21 cellular contexts compared by ENCODE assay signal in the genomic region with DNA sequence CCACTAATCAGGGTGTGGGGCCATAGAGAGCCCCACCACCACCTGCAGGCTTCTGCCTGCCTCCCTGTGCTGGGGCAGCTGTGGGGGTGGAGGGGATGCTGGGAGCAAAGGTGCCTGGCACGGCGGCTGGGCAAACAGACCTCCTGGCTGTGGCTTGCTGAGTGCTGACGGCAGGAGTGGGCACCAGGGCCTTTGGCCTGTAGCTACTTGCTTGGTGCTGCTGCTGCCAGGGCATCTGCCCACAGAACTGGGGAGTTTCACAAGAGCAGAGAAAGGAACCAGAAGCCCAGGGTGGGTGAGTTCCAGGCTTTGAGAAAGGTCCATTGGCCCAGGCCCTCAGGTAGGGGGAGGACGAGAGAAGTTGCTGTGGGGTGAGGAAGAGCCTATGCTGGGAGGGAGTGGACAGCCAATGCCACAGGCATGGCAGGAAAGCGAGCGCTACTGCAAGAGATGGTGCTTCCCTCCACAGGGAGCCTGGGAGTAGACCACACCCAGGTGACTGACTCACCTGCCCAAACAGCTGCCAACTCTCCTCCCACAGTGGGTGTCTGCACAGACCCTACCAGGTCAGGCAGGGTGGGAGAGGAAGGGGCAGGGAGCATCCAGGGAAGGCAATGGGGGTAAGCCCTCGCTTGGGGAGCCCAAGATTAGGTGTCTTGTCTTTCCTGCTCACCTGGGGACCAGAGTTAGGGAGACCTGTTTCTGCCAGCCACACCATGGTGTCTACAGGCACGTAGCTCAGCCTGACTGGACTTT. TPM values are rescaled to one million over a fixed set of nuclear protein-coding genes. Genes with fewer than 3 reads are reported as not detected.
DNase-seq lines count a peak whose midpoint lies in the region; ATAC-seq, FAIRE-seq and TF ChIP-seq lines count a peak whose summit lies in the region.
"Had no signal": no experiment of that assay in that cellular context is flagged by ENCODE, and none has a peak within 500 bp of the region (broad histone marks: within the 10 kb centered on the region; RNA-seq: fewer than 3 reads in every experiment).

No MANE protein-coding gene starts in this region.

- H3K9me3 ChIP-seq in small intestine (ENCODE audit: control insufficient read depth, low read depth) (no peaks in the 10 kb centered on the region), ascending aorta (no peaks in the 10 kb centered on the region)
- H3K9me3 ChIP-seq: prostate gland had no signal

- H3K27me3 ChIP-seq in small intestine (ENCODE audit: control insufficient read depth in 2 of 2, insufficient read depth in 2 of 2, low read length in 2 of 2) (no peaks in the 10 kb centered on the region), ascending aorta (no peaks in the 10 kb centered on the region)

- no peaks in the 10 kb centered on the region for H3K9me3 Mint-ChIP-seq in activated CD8-positive, alpha-beta T cell treated with anti-CD3 and anti-CD28 coated beads for 36 hours
- H3K9me3 Mint-ChIP-seq in activated CD8-positive, alpha-beta T cell treated with anti-CD3 and anti-CD28 coated beads, Interleukin-2, amount 10 ng/mL, durations not matched to agents 7 days and 5 days (ENCODE audit: insufficient read depth) = no peaks in the 10 kb centered on the region
- H3K9me3 Mint-ChIP-seq in progenitor cell of endocrine pancreas (ENCODE audit: low read depth) = no peaks in the 10 kb centered on the region
- H3K9me3 Mint-ChIP-seq: CD8-positive, alpha-beta memory T cell; naive B cell had no signal

- FAIRE-seq in small intestine (lab: Jason Lieb, UNC) = no peak

- H3K36me3 Mint-ChIP-seq in activated CD8-positive, alpha-beta T cell treated with anti-CD3 and anti-CD28 coated beads for 36 hours (ENCODE audit: low read depth) = peaks cover 71% of the 10 kb centered on the region
- peaks cover 13% of the 10 kb centered on the region for H3K36me3 Mint-ChIP-seq in activated CD8-positive, alpha-beta T cell treated with anti-CD3 and anti-CD28 coated beads, Interleukin-2, amount 10 ng/mL, durations not matched to agents 7 days and 5 days (ENCODE audit: low read depth)
- no peaks in the 10 kb centered on the region for H3K36me3 Mint-ChIP-seq in progenitor cell of endocrine pancreas (ENCODE audit: insufficient read depth)
- H3K36me3 Mint-ChIP-seq: CD8-positive, alpha-beta memory T cell; naive B cell had no signal

- H3K4me3 ChIP-seq in epithelial cell of esophagus (ENCODE audit: low read length) (no peak overlapping the region), small intestine (ENCODE audit: low read depth in 1 of 2, low read length in 2 of 2) (no peak overlapping the region), ascending aorta (no peak overlapping the region)
- H3K4me3 ChIP-seq: prostate gland had no signal

- DNase-seq in activated CD8-positive, alpha-beta T cell treated with anti-CD3 and anti-CD28 coated beads for 36 hours = no peak
- DNase-seq in activated CD8-positive, alpha-beta T cell treated with anti-CD3 and anti-CD28 coated beads, Interleukin-2, amount 10 ng/mL, durations not matched to agents 7 days and 5 days = no peak
- DNase-seq in RWPE1 (ENCODE audit: low spot score) (peak; percentile 78), epithelial cell of esophagus (ENCODE audit: low read depth) (peak; percentile 82), small intestine (peak; percentile 64), ascending aorta (ENCODE audit: low spot score in 2 of 2) (no peak), UCSD-AML1 (lab: John Stamatoyannopoulos, UW; ENCODE audit: unreplicated experiment) (no peak), progenitor cell of endocrine pancreas (ENCODE audit: low spot score, unreplicated experiment) (no peak)
- DNase-seq: activated CD8-positive, alpha-beta memory T cell treated with anti-CD3 and anti-CD28 coated beads, Interleukin-2, amount 50 U/mL, for 48 hours; amniotic stem cell; CD8-positive, alpha-beta memory T cell; cerebellar nuclear complex; EL; foreskin fibroblast; KG1; naive B cell; NCI-H1092 treated with DMSO at 0.1 percent for 48 hours; NCI-H2171 treated with DMSO at 0.1 percent for 48 hours; NK-92 treated with Interleukin-12 subunit alpha and Interleukin-12 subunit beta, amount 100 ng/mL, for 24 hours had no signal

- intact Hi-C loops in activated CD8-positive, alpha-beta T cell treated with anti-CD3 and anti-CD28 coated beads for 36 hours (cut with micrococcal nuclease) = no loop called here
- intact Hi-C loops in ascending aorta (cut with DNase I) = no loop called here

- H3K4me3 Mint-ChIP-seq in activated CD8-positive, alpha-beta T cell treated with anti-CD3 and anti-CD28 coated beads for 36 hours = no peak overlapping the region
- no peak overlapping the region for H3K4me3 Mint-ChIP-seq in activated CD8-positive, alpha-beta T cell treated with anti-CD3 and anti-CD28 coated beads, Interleukin-2, amount 10 ng/mL, durations not matched to agents 7 days and 5 days
- no peak overlapping the region for H3K4me3 Mint-ChIP-seq in progenitor cell of endocrine pancreas (ENCODE audit: low read depth)
- H3K4me3 Mint-ChIP-seq: CD8-positive, alpha-beta memory T cell; naive B cell had no signal

- no peak for ATAC-seq in activated CD8-positive, alpha-beta T cell treated with anti-CD3 and anti-CD28 coated beads for 36 hours
- no peak for ATAC-seq in activated CD8-positive, alpha-beta T cell treated with anti-CD3 and anti-CD28 coated beads, Interleukin-2, amount 10 ng/mL, durations not matched to agents 7 days and 5 days
- ATAC-seq: Right ventricle myocardium inferior had no signal

- H3K27ac ChIP-seq in RWPE1 (peak overlapping the region; percentile 91), small intestine (ENCODE audit: low read depth in 1 of 2, low read length in 1 of 2) (peak overlapping the region; percentile 5 to 19), ascending aorta (no peak overlapping the region)
- H3K27ac ChIP-seq: prostate gland had no signal

- peaks cover 50% of the 10 kb centered on the region for H3K4me1 Mint-ChIP-seq in activated CD8-positive, alpha-beta T cell treated with anti-CD3 and anti-CD28 coated beads for 36 hours (ENCODE audit: low read depth)
- H3K4me1 Mint-ChIP-seq in activated CD8-positive, alpha-beta T cell treated with anti-CD3 and anti-CD28 coated beads, Interleukin-2, amount 10 ng/mL, durations not matched to agents 7 days and 5 days (ENCODE audit: low read depth) = peaks cover 22% of the 10 kb centered on the region
- no peaks in the 10 kb centered on the region for H3K4me1 Mint-ChIP-seq in progenitor cell of endocrine pancreas (ENCODE audit: low read depth)
- H3K4me1 Mint-ChIP-seq: naive B cell had no signal

- peak overlapping the region; percentile 98 for H3K27ac Mint-ChIP-seq in activated CD8-positive, alpha-beta T cell treated with anti-CD3 and anti-CD28 coated beads for 36 hours
- H3K27ac Mint-ChIP-seq in activated CD8-positive, alpha-beta T cell treated with anti-CD3 and anti-CD28 coated beads, Interleukin-2, amount 10 ng/mL, durations not matched to agents 7 days and 5 days = no peak overlapping the region
- H3K27ac Mint-ChIP-seq in progenitor cell of endocrine pancreas = no peak overlapping the region

- CTCF ChIA-PET in activated CD8-positive, alpha-beta T cell treated with anti-CD3 and anti-CD28 coated beads for 36 hours (lab: Charles Lee) = interaction anchor here (1.0 to 2.1 kb wide), 2 partner anchors 20 to 105 kb away, joined by 3 to 5 read pairs; a partner anchor contains a TSS
- CTCF ChIA-PET in activated CD8-positive, alpha-beta T cell treated with anti-CD3 and anti-CD28 coated beads, Interleukin-2, amount 10 ng/mL, durations not matched to agents 7 days and 5 days (lab: Charles Lee) = interaction anchor here (1.2 kb wide), 2 partner anchors 12 to 111 kb away, joined by 3 read pairs; no protein-coding TSS in a partner anchor
- CTCF ChIA-PET in RWPE1 (lab: Yijun Ruan, JAX) = interaction anchor here (0.6 to 1.3 kb wide), 4 partner anchors 12 to 644 kb away, joined by 3 read pairs; no protein-coding TSS in a partner anchor

- peaks cover 0 to 9% of the 10 kb centered on the region in 2 donors for H3K4me1 ChIP-seq in small intestine (ENCODE audit: control insufficient read depth in 2 of 2, insufficient read depth in 1 of 2, low read depth in 1 of 2, low read length in 1 of 2)
- no peaks in the 10 kb centered on the region for H3K4me1 ChIP-seq in ascending aorta
- H3K4me1 ChIP-seq: prostate gland had no signal

- 37 to 77% (median 67%) methylated on average over 8 of the region's 8 CpGs for WGBS in small intestine, 3 donors

- POLR2A ChIA-PET in activated CD8-positive, alpha-beta T cell treated with anti-CD3 and anti-CD28 coated beads for 36 hours (lab: Charles Lee) = interaction anchor here (1.0 to 1.8 kb wide), 4 partner anchors 9 to 47 kb away, joined by 3 to 7 read pairs (median 4); a partner anchor contains a TSS
- POLR2A ChIA-PET in activated CD8-positive, alpha-beta T cell treated with anti-CD3 and anti-CD28 coated beads, Interleukin-2, amount 10 ng/mL, durations not matched to agents 7 days and 5 days (lab: Charles Lee) = no interaction called here
- POLR2A ChIA-PET in RWPE1 (lab: Yijun Ruan, JAX; ENCODE audit: low non-redundant PET) = no interaction called here

- no peak for TF ChIP-seq CTCF in activated CD8-positive, alpha-beta T cell treated with anti-CD3 and anti-CD28 coated beads for 36 hours (IDR thresholded peaks at IDR 0.05)
- TF ChIP-seq CTCF in RWPE1 (conservative IDR thresholded peaks at IDR 0.05; ENCODE audit: low read depth) (no peak), epithelial cell of esophagus (IDR thresholded peaks at IDR 0.05; ENCODE audit: insufficient read depth, low read depth, low read length, missing control alignments) (no peak), ascending aorta (IDR thresholded peaks at IDR 0.05) (no peak), progenitor cell of endocrine pancreas (IDR thresholded peaks at IDR 0.05; ENCODE audit: unreplicated experiment) (no peak)

- H3K36me3 ChIP-seq in small intestine (ENCODE audit: control insufficient read depth in 2 of 2, insufficient read depth in 2 of 2, low read length in 2 of 2) (peaks cover 3 to 16% of the 10 kb centered on the region in 2 donors), ascending aorta (peaks cover 3 to 4% of the 10 kb centered on the region in 2 donors)
- H3K36me3 ChIP-seq: prostate gland had no signal

- no peaks in the 10 kb centered on the region for H3K27me3 Mint-ChIP-seq in activated CD8-positive, alpha-beta T cell treated with anti-CD3 and anti-CD28 coated beads for 36 hours
- no peaks in the 10 kb centered on the region for H3K27me3 Mint-ChIP-seq in activated CD8-positive, alpha-beta T cell treated with anti-CD3 and anti-CD28 coated beads, Interleukin-2, amount 10 ng/mL, durations not matched to agents 7 days and 5 days (ENCODE audit: low read depth)
- peaks cover 5% of the 10 kb centered on the region for H3K27me3 Mint-ChIP-seq in progenitor cell of endocrine pancreas
- H3K27me3 Mint-ChIP-seq: CD8-positive, alpha-beta memory T cell had no signal

RNA-seq across cellular contexts. Expression of a gene that starts 39.0 kb away (rescaled TPM):
- total RNA-seq in activated CD8-positive, alpha-beta T cell treated with anti-CD3 and anti-CD28 coated beads for 36 hours = 100 to 1,000 TPM; 373 to 382 TPM
- 100 to 1,000 TPM; 180 to 207 TPM for total RNA-seq in activated CD8-positive, alpha-beta T cell treated with anti-CD3 and anti-CD28 coated beads, Interleukin-2, amount 10 ng/mL, durations not matched to agents 7 days and 5 days
- 10 to 100 TPM in 1 of 3 donors, 1 to 10 TPM in 2; 2.2 to 30.3 (median 6.2) TPM for polyA plus RNA-seq in small intestine
- total RNA-seq in ascending aorta (202 TPM), progenitor cell of endocrine pancreas (80.0 and 81.0 TPM in 2 replicates)

RNA-seq across cellular contexts. Expression of a gene that starts 46.1 kb away (rescaled TPM):
- 10 to 100 TPM; 84.6 to 86.4 TPM for total RNA-seq in activated CD8-positive, alpha-beta T cell treated with anti-CD3 and anti-CD28 coated beads for 36 hours
- total RNA-seq in activated CD8-positive, alpha-beta T cell treated with anti-CD3 and anti-CD28 coated beads, Interleukin-2, amount 10 ng/mL, durations not matched to agents 7 days and 5 days = 10 to 100 TPM; 13.2 to 14.5 TPM
- polyA plus RNA-seq in small intestine = 10 to 100 TPM; 36.7 to 61.0 (median 47.0) TPM
- 13.1 TPM for total RNA-seq in ascending aorta
- total RNA-seq in progenitor cell of endocrine pancreas = 0.31 and 0.38 TPM in 2 replicates

Comparison
In these comparisons a context has a peak if more than half of its experiments do, and no peak if none do; other contexts are left out.
1. DNase-seq: peak in RWPE1 (single experiment), epithelial cell of esophagus (single experiment) and small intestine (single experiment); none in activated CD8-positive, alpha-beta T cell treated with anti-CD3 and anti-CD28 coated beads for 36 hours (single experiment), activated CD8-positive, alpha-beta T cell treated with anti-CD3 and anti-CD28 coated beads, Interleukin-2, amount 10 ng/mL, durations not matched to agents 7 days and 5 days (single experiment), ascending aorta (0 of 2), UCSD-AML1 (single experiment) and progenitor cell of endocrine pancreas (single experiment).
2. H3K27ac ChIP-seq: peak in RWPE1 (single experiment) and small intestine (2 of 2); none in ascending aorta (0 of 2).
3. RNA of a gene that starts 46.1 kb away (total RNA-seq): 84.6 to 86.4 TPM in activated CD8-positive, alpha-beta T cell treated with anti-CD3 and anti-CD28 coated beads for 36 hours, 13.2 to 14.5 TPM in activated CD8-positive, alpha-beta T cell treated with anti-CD3 and anti-CD28 coated beads, Interleukin-2, amount 10 ng/mL, durations not matched to agents 7 days and 5 days and 13.1 TPM in ascending aorta (single experiment); 0.31 to 0.38 TPM in progenitor cell of endocrine pancreas; every median in the first group is over 10 times any median in the second.